1 cellular context compared by ENCODE assay signal in the genomic region with DNA sequence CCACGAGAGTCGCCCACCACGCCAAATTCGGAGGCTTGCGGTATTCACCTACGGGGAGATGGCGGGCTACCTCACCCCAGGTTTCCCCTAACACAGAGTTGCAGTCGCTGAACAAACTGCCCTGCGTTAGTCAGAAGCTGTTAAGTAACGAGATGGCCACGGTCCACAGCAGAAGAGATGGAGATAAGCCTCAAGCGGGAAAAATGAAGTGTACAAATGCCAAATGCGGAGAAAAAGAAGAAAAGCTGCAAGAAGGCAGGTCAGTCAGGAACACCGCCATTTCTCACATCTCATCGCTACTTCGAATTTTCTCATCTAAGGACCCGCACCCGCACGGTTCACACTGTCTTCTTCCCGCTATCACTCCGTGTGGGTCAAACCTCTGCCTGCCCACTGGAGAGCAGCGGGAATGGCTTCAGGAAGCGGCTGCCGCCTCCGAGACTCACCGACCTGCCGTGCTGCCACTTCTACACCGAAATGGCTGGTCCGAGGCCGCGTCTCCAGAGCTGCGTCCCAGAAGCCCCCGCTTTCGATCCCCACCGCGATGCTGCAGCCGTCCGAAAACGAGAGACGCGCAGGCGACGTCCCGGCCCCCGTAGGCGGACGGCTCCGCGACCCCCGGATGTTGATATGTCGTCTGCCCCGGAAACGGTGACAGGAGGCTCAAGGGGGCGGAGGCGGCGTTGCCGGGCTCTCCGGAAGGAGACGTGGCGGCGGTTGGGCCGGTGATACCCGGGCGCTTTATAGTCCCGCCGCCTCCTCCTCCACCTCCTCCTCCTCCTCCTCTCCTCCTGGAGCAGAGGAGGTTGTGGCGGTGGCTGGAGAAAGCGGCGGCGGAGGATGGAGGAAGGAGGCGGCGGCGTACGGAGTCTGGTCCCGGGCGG.
TF ChIP-seq lines count a peak whose summit lies in the region.

Gene ASB3, minus strand, starts transcription at position 583 of the 884 bp plus-strand sequence. CDS start 21,381 bp downstream, outside the sequence.
Gene ERLEC1, plus strand, starts transcription at position 674 of the 884 bp plus-strand sequence. Its CDS starts 167 bp downstream, at position 841.

TF ChIP-seq in HEK293, 187 proteins besides CTCF, POLR2A, EP300 and RAD21 (continued from another document and continues in another):
- TF ChIP-seq KLF8 (tag by site-specific recombination; IDR thresholded peaks at IDR 0.05) (peak; percentile 25; the same call in 1 of the 2 replicates), ZBTB11 (tag by site-specific recombination; conservative IDR thresholded peaks at IDR 0.05; ENCODE audit: low read depth) (peak; percentile 94), SP3 (tag by site-specific recombination; IDR thresholded peaks at IDR 0.05) (peak; percentile 84), YY1 (tag by site-specific recombination; IDR thresholded peaks at IDR 0.05) (peak; percentile 75; the same call in 1 of the 2 replicates), ZSCAN30 (tag by site-specific recombination; IDR thresholded peaks at IDR 0.05) (peak; percentile 76; the same call in 1 of the 2 replicates), GLI4 (tag by site-specific recombination; IDR thresholded peaks at IDR 0.05) (no peak), ZNF223 (tag by site-specific recombination; IDR thresholded peaks at IDR 0.05) (no peak), KLF10 (tag by site-specific recombination; IDR thresholded peaks at IDR 0.05) (no peak), ZNF76 (tag by site-specific recombination; IDR thresholded peaks at IDR 0.05; ENCODE audit: borderline replicate concordance, low read depth) (peak; percentile 85), ZNF629 (tag by site-specific recombination; IDR thresholded peaks at IDR 0.05) (peak; percentile 49), ZNF792 (tag by site-specific recombination; IDR thresholded peaks at IDR 0.05) (no peak), GLIS2 (tag by site-specific recombination; IDR thresholded peaks at IDR 0.05) (peak; percentile 59), PATZ1 (tag by site-specific recombination; IDR thresholded peaks at IDR 0.05) (peak; percentile 92), WT1 (tag by site-specific recombination; IDR thresholded peaks at IDR 0.05) (no peak), EGR2 (tag by site-specific recombination; IDR thresholded peaks at IDR 0.05; ENCODE audit: low read depth) (peak; percentile 87), ZNF610 (tag by site-specific recombination; IDR thresholded peaks at IDR 0.05; ENCODE audit: borderline replicate concordance) (0 out of 2 replicates have a peak, but pooled peaks have one; percentile 17), KLF1 (tag by site-specific recombination; IDR thresholded peaks at IDR 0.05) (0 out of 2 replicates have a peak, but pooled peaks have one; percentile 24), GLIS1 (tag by site-specific recombination; IDR thresholded peaks at IDR 0.05) (peak; percentile 60), ZEB2 (tag by site-specific recombination; IDR thresholded peaks at IDR 0.05) (peak; percentile 89), ZNF341 (tag by site-specific recombination; IDR thresholded peaks at IDR 0.05; ENCODE audit: low read depth) (0 out of 2 replicates have a peak, but pooled peaks have one; percentile 10), ZBTB20 (tag by site-specific recombination; IDR thresholded peaks at IDR 0.05) (peak; percentile 78; the same call in 1 of the 2 replicates), ZNF660 (tag by site-specific recombination; IDR thresholded peaks at IDR 0.05) (peak; percentile 50), ZBTB17 (tag by site-specific recombination; IDR thresholded peaks at IDR 0.05) (peak; percentile 38; the same call in 1 of the 2 replicates), ZNF513 (tag by site-specific recombination; IDR thresholded peaks at IDR 0.05) (peak; percentile 59), ZNF335 (tag by site-specific recombination; conservative IDR thresholded peaks at IDR 0.05) (peak; percentile 96), SP7 (tag by site-specific recombination; IDR thresholded peaks at IDR 0.05) (peak; percentile 58), ZNF561 (tag by site-specific recombination; IDR thresholded peaks at IDR 0.05; ENCODE audit: borderline replicate concordance) (peak; percentile 71; the same call in 1 of the 2 replicates), ZNF777 (tag by site-specific recombination; IDR thresholded peaks at IDR 0.05; ENCODE audit: borderline replicate concordance) (0 out of 2 replicates have a peak, but pooled peaks have one; percentile 42), ZNF707 (tag by site-specific recombination; IDR thresholded peaks at IDR 0.05) (no peak), ZFHX2 (tag by site-specific recombination; conservative IDR thresholded peaks at IDR 0.05) (peak; percentile 84), ZXDB (tag by site-specific recombination; IDR thresholded peaks at IDR 0.05) (peak; percentile 85), FEZF1 (tag by site-specific recombination; IDR thresholded peaks at IDR 0.05) (no peak), ZNF843 (tag by site-specific recombination; IDR thresholded peaks at IDR 0.05) (peak; percentile 29; the same call in 1 of the 2 replicates), ZNF600 (tag by site-specific recombination; IDR thresholded peaks at IDR 0.05) (peak; percentile 57; the same call in 1 of the 2 replicates), ZNF692 (tag by site-specific recombination; IDR thresholded peaks at IDR 0.05) (0 out of 2 replicates have a peak, but pooled peaks have one; percentile 45), YY2 (tag by site-specific recombination; IDR thresholded peaks at IDR 0.05) (0 out of 2 replicates have a peak, but pooled peaks have one; percentile 35)
- TF ChIP-seq, protein P1, sequence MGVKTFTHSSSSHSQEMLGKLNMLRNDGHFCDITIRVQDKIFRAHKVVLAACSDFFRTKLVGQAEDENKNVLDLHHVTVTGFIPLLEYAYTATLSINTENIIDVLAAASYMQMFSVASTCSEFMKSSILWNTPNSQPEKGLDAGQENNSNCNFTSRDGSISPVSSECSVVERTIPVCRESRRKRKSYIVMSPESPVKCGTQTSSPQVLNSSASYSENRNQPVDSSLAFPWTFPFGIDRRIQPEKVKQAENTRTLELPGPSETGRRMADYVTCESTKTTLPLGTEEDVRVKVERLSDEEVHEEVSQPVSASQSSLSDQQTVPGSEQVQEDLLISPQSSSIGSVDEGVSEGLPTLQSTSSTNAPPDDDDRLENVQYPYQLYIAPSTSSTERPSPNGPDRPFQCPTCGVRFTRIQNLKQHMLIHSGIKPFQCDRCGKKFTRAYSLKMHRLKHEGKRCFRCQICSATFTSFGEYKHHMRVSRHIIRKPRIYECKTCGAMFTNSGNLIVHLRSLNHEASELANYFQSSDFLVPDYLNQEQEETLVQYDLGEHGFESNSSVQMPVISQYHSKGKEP (tag by site-specific recombination; IDR thresholded peaks at IDR 0.05): peak; percentile 51; the same call in 1 of the 2 replicates
- TF ChIP-seq, protein P2, sequence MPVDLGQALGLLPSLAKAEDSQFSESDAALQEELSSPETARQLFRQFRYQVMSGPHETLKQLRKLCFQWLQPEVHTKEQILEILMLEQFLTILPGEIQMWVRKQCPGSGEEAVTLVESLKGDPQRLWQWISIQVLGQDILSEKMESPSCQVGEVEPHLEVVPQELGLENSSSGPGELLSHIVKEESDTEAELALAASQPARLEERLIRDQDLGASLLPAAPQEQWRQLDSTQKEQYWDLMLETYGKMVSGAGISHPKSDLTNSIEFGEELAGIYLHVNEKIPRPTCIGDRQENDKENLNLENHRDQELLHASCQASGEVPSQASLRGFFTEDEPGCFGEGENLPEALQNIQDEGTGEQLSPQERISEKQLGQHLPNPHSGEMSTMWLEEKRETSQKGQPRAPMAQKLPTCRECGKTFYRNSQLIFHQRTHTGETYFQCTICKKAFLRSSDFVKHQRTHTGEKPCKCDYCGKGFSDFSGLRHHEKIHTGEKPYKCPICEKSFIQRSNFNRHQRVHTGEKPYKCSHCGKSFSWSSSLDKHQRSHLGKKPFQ (tag by site-specific recombination; IDR thresholded peaks at IDR 0.05): 0 out of 2 replicates have a peak, but pooled peaks have one; percentile 59
- TF ChIP-seq, protein P3, sequence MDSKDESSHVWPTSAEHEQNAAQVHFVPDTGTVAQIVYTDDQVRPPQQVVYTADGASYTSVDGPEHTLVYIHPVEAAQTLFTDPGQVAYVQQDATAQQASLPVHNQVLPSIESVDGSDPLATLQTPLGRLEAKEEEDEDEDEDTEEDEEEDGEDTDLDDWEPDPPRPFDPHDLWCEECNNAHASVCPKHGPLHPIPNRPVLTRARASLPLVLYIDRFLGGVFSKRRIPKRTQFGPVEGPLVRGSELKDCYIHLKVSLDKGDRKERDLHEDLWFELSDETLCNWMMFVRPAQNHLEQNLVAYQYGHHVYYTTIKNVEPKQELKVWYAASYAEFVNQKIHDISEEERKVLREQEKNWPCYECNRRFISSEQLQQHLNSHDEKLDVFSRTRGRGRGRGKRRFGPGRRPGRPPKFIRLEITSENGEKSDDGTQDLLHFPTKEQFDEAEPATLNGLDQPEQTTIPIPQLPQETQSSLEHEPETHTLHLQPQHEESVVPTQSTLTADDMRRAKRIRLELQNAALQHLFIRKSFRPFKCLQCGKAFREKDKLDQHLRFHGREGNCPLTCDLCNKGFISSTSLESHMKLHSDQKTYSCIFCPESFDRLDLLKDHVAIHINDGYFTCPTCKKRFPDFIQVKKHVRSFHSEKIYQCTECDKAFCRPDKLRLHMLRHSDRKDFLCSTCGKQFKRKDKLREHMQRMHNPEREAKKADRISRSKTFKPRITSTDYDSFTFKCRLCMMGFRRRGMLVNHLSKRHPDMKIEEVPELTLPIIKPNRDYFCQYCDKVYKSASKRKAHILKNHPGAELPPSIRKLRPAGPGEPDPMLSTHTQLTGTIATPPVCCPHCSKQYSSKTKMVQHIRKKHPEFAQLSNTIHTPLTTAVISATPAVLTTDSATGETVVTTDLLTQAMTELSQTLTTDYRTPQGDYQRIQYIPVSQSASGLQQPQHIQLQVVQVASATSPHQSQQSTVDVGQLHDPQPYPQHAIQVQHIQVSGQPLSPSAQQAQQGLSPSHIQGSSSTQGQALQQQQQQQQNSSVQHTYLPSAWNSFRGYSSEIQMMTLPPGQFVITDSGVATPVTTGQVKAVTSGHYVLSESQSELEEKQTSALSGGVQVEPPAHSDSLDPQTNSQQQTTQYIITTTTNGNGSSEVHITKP (tag by site-specific recombination; IDR thresholded peaks at IDR 0.05): peak; percentile 60
- TF ChIP-seq, protein P4, sequence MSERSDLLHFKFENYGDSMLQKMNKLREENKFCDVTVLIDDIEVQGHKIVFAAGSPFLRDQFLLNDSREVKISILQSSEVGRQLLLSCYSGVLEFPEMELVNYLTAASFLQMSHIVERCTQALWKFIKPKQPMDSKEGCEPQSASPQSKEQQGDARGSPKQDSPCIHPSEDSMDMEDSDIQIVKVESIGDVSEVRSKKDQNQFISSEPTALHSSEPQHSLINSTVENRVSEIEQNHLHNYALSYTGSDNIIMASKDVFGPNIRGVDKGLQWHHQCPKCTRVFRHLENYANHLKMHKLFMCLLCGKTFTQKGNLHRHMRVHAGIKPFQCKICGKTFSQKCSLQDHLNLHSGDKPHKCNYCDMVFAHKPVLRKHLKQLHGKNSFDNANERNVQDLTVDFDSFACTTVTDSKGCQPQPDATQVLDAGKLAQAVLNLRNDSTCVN (tag by site-specific recombination; optimal IDR thresholded peaks at IDR 0.05): peak; percentile 59
